In genomic region chr18:2096581-2096980, GRCh38 we compare ENCODE assay signal across 23 cellular contexts.
DNase-seq lines count a peak whose midpoint lies in the region; ATAC-seq, FAIRE-seq and TF ChIP-seq lines count a peak whose summit lies in the region.
"Had no signal": no experiment of that assay in that cellular context is flagged by ENCODE, and none has a peak within 500 bp of the region (broad histone marks: within the 10 kb centered on the region; RNA-seq: fewer than 3 reads in every experiment).

No MANE protein-coding gene starts in this region.

- DNase-seq in M059J (ENCODE audit: low read depth), result peak; percentile 23
- peak; percentile 13 for DNase-seq in bronchial epithelial cell (ENCODE audit: low read depth)
- peak; percentile 53 for DNase-seq in fibroblast of pulmonary artery (ENCODE audit: low read depth)
- DNase-seq in T-helper 1 cell, result no peak
- DNase-seq in activated naive CD8-positive, alpha-beta T cell treated with anti-CD3 and anti-CD28 coated beads for 36 hours, result no peak
- no peak for DNase-seq in activated effector memory CD4-positive, alpha-beta T cell treated with anti-CD3 and anti-CD28 coated beads, Interleukin-2, amount 50 U/mL, for 16 hours
- DNase-seq: ACHN; Caco-2; CD4-positive, alpha-beta memory T cell; DMS 273 treated with DMSO at 0.1 percent for 48 hours; DMS79 treated with DMSO at 0.1 percent for 48 hours; Kasumi-1; MG63; NCI-H1092 treated with DMSO at 0.1 percent for 48 hours; NCI-H146; NCI-H2029; NCI-H345; NCI-H524; Peyer's patch had no signal

- no peaks in the 10 kb centered on the region for H3K27me3 ChIP-seq in bronchial epithelial cell (ENCODE audit: control insufficient read depth, insufficient read depth, low read length)
- H3K27me3 ChIP-seq: BLaER1 treated with 17β-estradiol and CSF1 and Interleukin-3, amounts not matched to agents 10 nM and 100 nM; MG63; Peyer's patch had no signal

- no peaks in the 10 kb centered on the region for H3K4me1 Mint-ChIP-seq in activated naive CD8-positive, alpha-beta T cell treated with anti-CD3 and anti-CD28 coated beads for 36 hours
- H3K4me1 Mint-ChIP-seq: CD4-positive, alpha-beta memory T cell had no signal

- no peak for FAIRE-seq in bronchial epithelial cell (lab: Jason Lieb, UNC)
- FAIRE-seq: GM12892, H54 had no signal

- no peak for ATAC-seq in HG03135 (IDR thresholded peaks at IDR 0.05; ENCODE audit: unreplicated experiment)

- H3K9me3 Mint-ChIP-seq in activated naive CD8-positive, alpha-beta T cell treated with anti-CD3 and anti-CD28 coated beads for 36 hours, result no peaks in the 10 kb centered on the region

- no peak overlapping the region for H3K4me3 ChIP-seq in bronchial epithelial cell (ENCODE audit: low read depth, low read length)
- H3K4me3 ChIP-seq in fibroblast of pulmonary artery (replicated peaks; ENCODE audit: low read depth, low read length), result no peak overlapping the region
- H3K4me3 ChIP-seq: BLaER1 treated with 17β-estradiol and CSF1 and Interleukin-3, amounts not matched to agents 10 nM and 100 nM; MG63; Peyer's patch had no signal

- H3K27me3 Mint-ChIP-seq in activated naive CD8-positive, alpha-beta T cell treated with anti-CD3 and anti-CD28 coated beads for 36 hours, result peaks cover 6% of the 10 kb centered on the region

- no peak overlapping the region for H3K27ac Mint-ChIP-seq in activated naive CD8-positive, alpha-beta T cell treated with anti-CD3 and anti-CD28 coated beads for 36 hours
- H3K27ac Mint-ChIP-seq: CD4-positive, alpha-beta memory T cell had no signal

- TF ChIP-seq CTCF in bronchial epithelial cell (IDR thresholded peaks at IDR 0.05; ENCODE audit: insufficient read depth, low read length, severe bottlenecking), result no peak
- TF ChIP-seq CTCF in fibroblast of pulmonary artery (IDR thresholded peaks at IDR 0.05; ENCODE audit: low read length, missing control alignments), result no peak

- no peaks in the 10 kb centered on the region for H3K36me3 ChIP-seq in bronchial epithelial cell (ENCODE audit: control insufficient read depth, insufficient read depth, low read length)
- H3K36me3 ChIP-seq: BLaER1 treated with 17β-estradiol and CSF1 and Interleukin-3, amounts not matched to agents 10 nM and 100 nM; MG63; Peyer's patch had no signal

- H3K36me3 Mint-ChIP-seq in activated naive CD8-positive, alpha-beta T cell treated with anti-CD3 and anti-CD28 coated beads for 36 hours, result no peaks in the 10 kb centered on the region
- H3K36me3 Mint-ChIP-seq: CD4-positive, alpha-beta memory T cell had no signal

- H3K4me3 Mint-ChIP-seq in activated naive CD8-positive, alpha-beta T cell treated with anti-CD3 and anti-CD28 coated beads for 36 hours, result no peak overlapping the region
- H3K4me3 Mint-ChIP-seq: CD4-positive, alpha-beta memory T cell had no signal

Comparison
In these comparisons a context has a peak if more than half of its experiments do, and no peak if none do; other contexts are left out.
1. DNase-seq: peak in M059J (single experiment), bronchial epithelial cell (single experiment) and fibroblast of pulmonary artery (single experiment); none in T-helper 1 cell (0 of 5), activated naive CD8-positive, alpha-beta T cell treated with anti-CD3 and anti-CD28 coated beads for 36 hours (single experiment) and activated effector memory CD4-positive, alpha-beta T cell treated with anti-CD3 and anti-CD28 coated beads, Interleukin-2, amount 50 U/mL, for 16 hours (single experiment).